1 cellular context compared by ENCODE assay signal in the genomic region with DNA sequence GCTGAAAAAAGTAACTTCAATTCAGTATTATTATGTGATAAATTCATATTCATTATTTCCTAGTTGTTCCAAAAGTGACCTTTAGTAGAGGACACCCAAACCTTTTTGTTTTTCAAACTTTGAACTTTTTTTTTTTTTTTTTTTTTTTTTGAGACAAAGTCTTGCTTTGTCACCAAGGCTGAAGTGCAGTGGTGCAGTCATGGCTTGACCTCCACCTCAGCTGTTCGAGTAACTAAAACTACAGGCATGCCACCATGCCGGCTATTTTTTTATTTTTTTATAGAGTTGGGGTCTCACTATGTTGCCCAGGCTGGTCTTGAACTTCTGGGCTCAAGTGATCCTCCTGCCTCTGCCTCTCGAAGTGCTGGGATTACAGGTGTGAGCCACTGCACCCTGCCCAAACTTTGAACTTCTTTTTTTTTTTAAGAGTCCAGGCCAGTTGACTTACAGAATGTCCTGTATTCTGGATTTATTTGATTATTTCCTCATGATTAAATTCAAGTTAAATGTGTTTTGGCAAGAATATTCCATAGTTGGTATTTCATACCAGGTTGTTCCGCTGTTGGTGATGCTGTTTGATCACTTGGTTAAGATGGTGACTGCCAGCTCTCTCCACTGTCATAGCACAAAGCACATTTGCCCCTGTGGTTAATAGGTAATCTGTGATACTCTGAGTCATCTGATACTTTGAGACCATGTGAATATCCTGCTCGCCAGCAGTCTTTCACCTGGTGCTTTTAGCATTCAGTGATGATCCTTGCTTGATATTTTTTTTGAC.
TF ChIP-seq lines count a peak whose summit lies in the region.

No MANE protein-coding gene starts in this region.

TF ChIP-seq in HepG2, 621 proteins besides CTCF, POLR2A, EP300 and RAD21 (continued from another document and continues in another):
- peak; percentile 13; the same call in 1 of the 2 replicates for TF ChIP-seq SALL1 (CRISPR knock-in tag; IDR thresholded peaks at IDR 0.05)
- no peak for TF ChIP-seq RARG (CRISPR knock-in tag; IDR thresholded peaks at IDR 0.05; ENCODE audit: low read depth)
- TF ChIP-seq ZNF160 (CRISPR knock-in tag; IDR thresholded peaks at IDR 0.05): no peak
- no peak for TF ChIP-seq ZKSCAN8 (CRISPR knock-in tag; IDR thresholded peaks at IDR 0.05; ENCODE audit: borderline replicate concordance)
- TF ChIP-seq, protein P1, sequence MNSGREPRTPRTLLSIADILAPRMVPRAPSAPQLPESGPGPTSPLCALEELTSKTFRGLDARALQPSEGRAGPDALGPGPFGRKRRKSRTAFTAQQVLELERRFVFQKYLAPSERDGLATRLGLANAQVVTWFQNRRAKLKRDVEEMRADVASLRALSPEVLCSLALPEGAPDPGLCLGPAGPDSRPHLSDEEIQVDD (CRISPR knock-in tag; IDR thresholded peaks at IDR 0.05; ENCODE audit: borderline replicate concordance): no peak
- no peak for TF ChIP-seq ZNF781 (CRISPR knock-in tag; IDR thresholded peaks at IDR 0.05; ENCODE audit: borderline replicate concordance, not compliant biosample characterization)
- no peak for TF ChIP-seq NFIC (IDR thresholded peaks at IDR 0.05; ENCODE audit: low read length)
- TF ChIP-seq, protein P2, sequence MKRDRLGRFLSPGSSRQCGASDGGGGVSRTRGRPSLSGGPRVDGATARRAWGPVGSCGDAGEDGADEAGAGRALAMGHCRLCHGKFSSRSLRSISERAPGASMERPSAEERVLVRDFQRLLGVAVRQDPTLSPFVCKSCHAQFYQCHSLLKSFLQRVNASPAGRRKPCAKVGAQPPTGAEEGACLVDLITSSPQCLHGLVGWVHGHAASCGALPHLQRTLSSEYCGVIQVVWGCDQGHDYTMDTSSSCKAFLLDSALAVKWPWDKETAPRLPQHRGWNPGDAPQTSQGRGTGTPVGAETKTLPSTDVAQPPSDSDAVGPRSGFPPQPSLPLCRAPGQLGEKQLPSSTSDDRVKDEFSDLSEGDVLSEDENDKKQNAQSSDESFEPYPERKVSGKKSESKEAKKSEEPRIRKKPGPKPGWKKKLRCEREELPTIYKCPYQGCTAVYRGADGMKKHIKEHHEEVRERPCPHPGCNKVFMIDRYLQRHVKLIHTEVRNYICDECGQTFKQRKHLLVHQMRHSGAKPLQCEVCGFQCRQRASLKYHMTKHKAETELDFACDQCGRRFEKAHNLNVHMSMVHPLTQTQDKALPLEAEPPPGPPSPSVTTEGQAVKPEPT (CRISPR knock-in tag; IDR thresholded peaks at IDR 0.05; ENCODE audit: low read depth): no peak
- TF ChIP-seq ZKSCAN5 (CRISPR knock-in tag; IDR thresholded peaks at IDR 0.05): no peak
- TF ChIP-seq, protein P3, sequence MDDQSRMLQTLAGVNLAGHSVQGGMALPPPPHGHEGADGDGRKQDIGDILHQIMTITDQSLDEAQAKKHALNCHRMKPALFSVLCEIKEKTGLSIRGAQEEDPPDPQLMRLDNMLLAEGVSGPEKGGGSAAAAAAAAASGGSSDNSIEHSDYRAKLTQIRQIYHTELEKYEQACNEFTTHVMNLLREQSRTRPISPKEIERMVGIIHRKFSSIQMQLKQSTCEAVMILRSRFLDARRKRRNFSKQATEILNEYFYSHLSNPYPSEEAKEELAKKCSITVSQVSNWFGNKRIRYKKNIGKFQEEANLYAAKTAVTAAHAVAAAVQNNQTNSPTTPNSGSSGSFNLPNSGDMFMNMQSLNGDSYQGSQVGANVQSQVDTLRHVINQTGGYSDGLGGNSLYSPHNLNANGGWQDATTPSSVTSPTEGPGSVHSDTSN (CRISPR knock-in tag; IDR thresholded peaks at IDR 0.05; ENCODE audit: borderline replicate concordance): no peak
- TF ChIP-seq GTF2F1 (IDR thresholded peaks at IDR 0.05; ENCODE audit: low read length): no peak
- no peak for TF ChIP-seq CBX1 (IDR thresholded peaks at IDR 0.05; ENCODE audit: low read depth)
- TF ChIP-seq SSRP1 (CRISPR knock-in tag; IDR thresholded peaks at IDR 0.05): no peak
- TF ChIP-seq, protein P4, sequence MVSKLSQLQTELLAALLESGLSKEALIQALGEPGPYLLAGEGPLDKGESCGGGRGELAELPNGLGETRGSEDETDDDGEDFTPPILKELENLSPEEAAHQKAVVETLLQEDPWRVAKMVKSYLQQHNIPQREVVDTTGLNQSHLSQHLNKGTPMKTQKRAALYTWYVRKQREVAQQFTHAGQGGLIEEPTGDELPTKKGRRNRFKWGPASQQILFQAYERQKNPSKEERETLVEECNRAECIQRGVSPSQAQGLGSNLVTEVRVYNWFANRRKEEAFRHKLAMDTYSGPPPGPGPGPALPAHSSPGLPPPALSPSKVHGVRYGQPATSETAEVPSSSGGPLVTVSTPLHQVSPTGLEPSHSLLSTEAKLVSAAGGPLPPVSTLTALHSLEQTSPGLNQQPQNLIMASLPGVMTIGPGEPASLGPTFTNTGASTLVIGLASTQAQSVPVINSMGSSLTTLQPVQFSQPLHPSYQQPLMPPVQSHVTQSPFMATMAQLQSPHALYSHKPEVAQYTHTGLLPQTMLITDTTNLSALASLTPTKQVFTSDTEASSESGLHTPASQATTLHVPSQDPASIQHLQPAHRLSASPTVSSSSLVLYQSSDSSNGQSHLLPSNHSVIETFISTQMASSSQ (IDR thresholded peaks at IDR 0.05; ENCODE audit: low read depth): peak; percentile 74
- TF ChIP-seq, protein P4 (CRISPR knock-in tag; IDR thresholded peaks at IDR 0.05; ENCODE audit: borderline replicate concordance): peak; percentile 40; the same call in 1 of the 2 replicates
- TF ChIP-seq, protein P5, sequence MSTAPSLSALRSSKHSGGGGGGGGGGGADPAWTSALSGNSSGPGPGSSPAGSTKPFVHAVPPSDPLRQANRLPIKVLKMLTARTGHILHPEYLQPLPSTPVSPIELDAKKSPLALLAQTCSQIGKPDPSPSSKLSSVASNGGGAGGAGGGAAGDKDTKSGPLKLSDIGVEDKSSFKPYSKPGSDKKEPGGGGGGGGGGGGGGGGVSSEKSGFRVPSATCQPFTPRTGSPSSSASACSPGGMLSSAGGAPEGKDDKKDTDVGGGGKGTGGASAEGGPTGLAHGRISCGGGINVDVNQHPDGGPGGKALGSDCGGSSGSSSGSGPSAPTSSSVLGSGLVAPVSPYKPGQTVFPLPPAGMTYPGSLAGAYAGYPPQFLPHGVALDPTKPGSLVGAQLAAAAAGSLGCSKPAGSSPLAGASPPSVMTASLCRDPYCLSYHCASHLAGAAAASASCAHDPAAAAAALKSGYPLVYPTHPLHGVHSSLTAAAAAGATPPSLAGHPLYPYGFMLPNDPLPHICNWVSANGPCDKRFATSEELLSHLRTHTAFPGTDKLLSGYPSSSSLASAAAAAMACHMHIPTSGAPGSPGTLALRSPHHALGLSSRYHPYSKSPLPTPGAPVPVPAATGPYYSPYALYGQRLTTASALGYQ (CRISPR knock-in tag; IDR thresholded peaks at IDR 0.05): no peak; the same call in 1 of the 2 replicates
- TF ChIP-seq, protein P6, sequence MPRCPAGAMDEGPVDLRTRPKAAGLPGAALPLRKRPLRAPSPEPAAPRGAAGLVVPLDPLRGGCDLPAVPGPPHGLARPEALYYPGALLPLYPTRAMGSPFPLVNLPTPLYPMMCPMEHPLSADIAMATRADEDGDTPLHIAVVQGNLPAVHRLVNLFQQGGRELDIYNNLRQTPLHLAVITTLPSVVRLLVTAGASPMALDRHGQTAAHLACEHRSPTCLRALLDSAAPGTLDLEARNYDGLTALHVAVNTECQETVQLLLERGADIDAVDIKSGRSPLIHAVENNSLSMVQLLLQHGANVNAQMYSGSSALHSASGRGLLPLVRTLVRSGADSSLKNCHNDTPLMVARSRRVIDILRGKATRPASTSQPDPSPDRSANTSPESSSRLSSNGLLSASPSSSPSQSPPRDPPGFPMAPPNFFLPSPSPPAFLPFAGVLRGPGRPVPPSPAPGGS (CRISPR knock-in tag; IDR thresholded peaks at IDR 0.05): no peak
- no peak for TF ChIP-seq ARID2 (CRISPR knock-in tag; IDR thresholded peaks at IDR 0.05; ENCODE audit: borderline replicate concordance)
- TF ChIP-seq SNRNP70 (IDR thresholded peaks at IDR 0.05; ENCODE audit: low read depth, low read length): no peak
- TF ChIP-seq GATAD1 (CRISPR knock-in tag; IDR thresholded peaks at IDR 0.05): 0 out of 2 replicates have a peak, but pooled peaks have one; percentile 4
- TF ChIP-seq, protein P7, sequence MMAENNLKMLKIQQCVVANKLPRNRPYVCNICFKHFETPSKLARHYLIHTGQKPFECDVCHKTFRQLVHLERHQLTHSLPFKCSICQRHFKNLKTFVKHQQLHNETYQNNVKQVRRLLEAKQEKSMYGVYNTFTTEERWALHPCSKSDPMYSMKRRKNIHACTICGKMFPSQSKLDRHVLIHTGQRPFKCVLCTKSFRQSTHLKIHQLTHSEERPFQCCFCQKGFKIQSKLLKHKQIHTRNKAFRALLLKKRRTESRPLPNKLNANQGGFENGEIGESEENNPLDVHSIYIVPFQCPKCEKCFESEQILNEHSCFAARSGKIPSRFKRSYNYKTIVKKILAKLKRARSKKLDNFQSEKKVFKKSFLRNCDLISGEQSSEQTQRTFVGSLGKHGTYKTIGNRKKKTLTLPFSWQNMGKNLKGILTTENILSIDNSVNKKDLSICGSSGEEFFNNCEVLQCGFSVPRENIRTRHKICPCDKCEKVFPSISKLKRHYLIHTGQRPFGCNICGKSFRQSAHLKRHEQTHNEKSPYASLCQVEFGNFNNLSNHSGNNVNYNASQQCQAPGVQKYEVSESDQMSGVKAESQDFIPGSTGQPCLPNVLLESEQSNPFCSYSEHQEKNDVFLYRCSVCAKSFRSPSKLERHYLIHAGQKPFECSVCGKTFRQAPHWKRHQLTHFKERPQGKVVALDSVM (CRISPR knock-in tag; IDR thresholded peaks at IDR 0.05): 0 out of 2 replicates have a peak, but pooled peaks have one; percentile 23
- TF ChIP-seq, protein P8, sequence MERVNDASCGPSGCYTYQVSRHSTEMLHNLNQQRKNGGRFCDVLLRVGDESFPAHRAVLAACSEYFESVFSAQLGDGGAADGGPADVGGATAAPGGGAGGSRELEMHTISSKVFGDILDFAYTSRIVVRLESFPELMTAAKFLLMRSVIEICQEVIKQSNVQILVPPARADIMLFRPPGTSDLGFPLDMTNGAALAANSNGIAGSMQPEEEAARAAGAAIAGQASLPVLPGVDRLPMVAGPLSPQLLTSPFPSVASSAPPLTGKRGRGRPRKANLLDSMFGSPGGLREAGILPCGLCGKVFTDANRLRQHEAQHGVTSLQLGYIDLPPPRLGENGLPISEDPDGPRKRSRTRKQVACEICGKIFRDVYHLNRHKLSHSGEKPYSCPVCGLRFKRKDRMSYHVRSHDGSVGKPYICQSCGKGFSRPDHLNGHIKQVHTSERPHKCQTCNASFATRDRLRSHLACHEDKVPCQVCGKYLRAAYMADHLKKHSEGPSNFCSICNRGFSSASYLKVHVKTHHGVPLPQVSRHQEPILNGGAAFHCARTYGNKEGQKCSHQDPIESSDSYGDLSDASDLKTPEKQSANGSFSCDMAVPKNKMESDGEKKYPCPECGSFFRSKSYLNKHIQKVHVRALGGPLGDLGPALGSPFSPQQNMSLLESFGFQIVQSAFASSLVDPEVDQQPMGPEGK (CRISPR knock-in tag; IDR thresholded peaks at IDR 0.05): no peak
- no peak for TF ChIP-seq CBX2 (IDR thresholded peaks at IDR 0.05; ENCODE audit: low read depth, low read length)
- TF ChIP-seq CBX2 (CRISPR knock-in tag; IDR thresholded peaks at IDR 0.05; ENCODE audit: low read depth): no peak
- TF ChIP-seq ZNF510 (CRISPR knock-in tag; IDR thresholded peaks at IDR 0.05; ENCODE audit: low read depth): no peak
- TF ChIP-seq IRF2 (CRISPR knock-in tag; IDR thresholded peaks at IDR 0.05): no peak
- TF ChIP-seq ZNF605 (CRISPR knock-in tag; IDR thresholded peaks at IDR 0.05): 0 out of 2 replicates have a peak, but pooled peaks have one; percentile 28
- TF ChIP-seq, protein P9, sequence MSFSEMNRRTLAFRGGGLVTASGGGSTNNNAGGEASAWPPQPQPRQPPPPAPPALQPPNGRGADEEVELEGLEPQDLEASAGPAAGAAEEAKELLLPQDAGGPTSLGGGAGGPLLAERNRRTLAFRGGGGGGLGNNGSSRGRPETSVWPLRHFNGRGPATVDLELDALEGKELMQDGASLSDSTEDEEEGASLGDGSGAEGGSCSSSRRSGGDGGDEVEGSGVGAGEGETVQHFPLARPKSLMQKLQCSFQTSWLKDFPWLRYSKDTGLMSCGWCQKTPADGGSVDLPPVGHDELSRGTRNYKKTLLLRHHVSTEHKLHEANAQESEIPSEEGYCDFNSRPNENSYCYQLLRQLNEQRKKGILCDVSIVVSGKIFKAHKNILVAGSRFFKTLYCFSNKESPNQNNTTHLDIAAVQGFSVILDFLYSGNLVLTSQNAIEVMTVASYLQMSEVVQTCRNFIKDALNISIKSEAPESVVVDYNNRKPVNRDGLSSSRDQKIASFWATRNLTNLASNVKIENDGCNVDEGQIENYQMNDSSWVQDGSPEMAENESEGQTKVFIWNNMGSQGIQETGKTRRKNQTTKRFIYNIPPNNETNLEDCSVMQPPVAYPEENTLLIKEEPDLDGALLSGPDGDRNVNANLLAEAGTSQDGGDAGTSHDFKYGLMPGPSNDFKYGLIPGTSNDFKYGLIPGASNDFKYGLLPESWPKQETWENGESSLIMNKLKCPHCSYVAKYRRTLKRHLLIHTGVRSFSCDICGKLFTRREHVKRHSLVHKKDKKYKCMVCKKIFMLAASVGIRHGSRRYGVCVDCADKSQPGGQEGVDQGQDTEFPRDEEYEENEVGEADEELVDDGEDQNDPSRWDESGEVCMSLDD (CRISPR knock-in tag; IDR thresholded peaks at IDR 0.05; ENCODE audit: borderline replicate concordance): no peak
- no peak for TF ChIP-seq ZNF205 (CRISPR knock-in tag; IDR thresholded peaks at IDR 0.05)
- no peak for TF ChIP-seq NFYC (CRISPR knock-in tag; IDR thresholded peaks at IDR 0.05)
